ENCODE assay signal across 5 cellular contexts in genomic region chr15:27039163-27039562, GRCh38.
"Had no signal": no experiment of that assay in that cellular context is flagged by ENCODE, and none has a peak within 500 bp of the region (broad histone marks: within the 10 kb centered on the region; RNA-seq: fewer than 3 reads in every experiment).

No MANE protein-coding gene starts in this region.

- H3K4me3 Mint-ChIP-seq: H9 had no signal

- H3K27ac Mint-ChIP-seq: H9 had no signal

- H3K4me1 Mint-ChIP-seq: H9, IgD-negative memory B cell had no signal

- H3K9ac ChIP-seq: GM23248 had no signal

- DNase-seq: GM23248, H9, HCEC 1CT, KBM-7 had no signal

- H3K27ac ChIP-seq: GM23248 had no signal

- H3K27me3 Mint-ChIP-seq: IgD-negative memory B cell had no signal

- H3K4me3 ChIP-seq: GM23248 had no signal

- H3K36me3 Mint-ChIP-seq: IgD-negative memory B cell had no signal
